In genomic region chr18:61950371-61950770, GRCh38 we compare ENCODE assay signal across 21 cellular contexts. TPM values are rescaled to one million over a fixed set of nuclear protein-coding genes. Genes with fewer than 3 reads are reported as not detected.
A peak's percentile ranks its signal among the peaks of the same experiment; 100 is the strongest.
DNase-seq lines count a peak whose midpoint lies in the region; ATAC-seq and TF ChIP-seq lines count a peak whose summit lies in the region.
"Had no signal": no experiment of that assay in that cellular context is flagged by ENCODE, and none has a peak within 500 bp of the region (broad histone marks: within the 10 kb centered on the region; RNA-seq: fewer than 3 reads in every experiment).

No MANE protein-coding gene starts in this region.

- no peaks in the 10 kb centered on the region for H3K36me3 ChIP-seq in mammary epithelial cell (ENCODE audit: insufficient read depth, low read length)
- no peaks in the 10 kb centered on the region for H3K36me3 ChIP-seq in smooth muscle cell (ENCODE audit: low read depth)
- H3K36me3 ChIP-seq: heart left ventricle had no signal

- H3K27me3 Mint-ChIP-seq in activated naive CD8-positive, alpha-beta T cell treated with anti-CD3 and anti-CD28 coated beads for 36 hours = peaks cover 35% of the 10 kb centered on the region

- no peaks in the 10 kb centered on the region for H3K27me3 ChIP-seq in mammary epithelial cell (ENCODE audit: insufficient read depth, low read length)
- H3K27me3 ChIP-seq in foreskin keratinocyte = no peaks in the 10 kb centered on the region
- H3K27me3 ChIP-seq in smooth muscle cell (ENCODE audit: low read depth) = no peaks in the 10 kb centered on the region
- H3K27me3 ChIP-seq: heart left ventricle had no signal

- 18% methylated on average over 3 of the region's 3 CpGs for WGBS in mammary epithelial cell (ENCODE audit: low coverage, missing lambda C conversion rate)
- WGBS in smooth muscle cell (ENCODE audit: low lambda C conversion rate) = 24% methylated on average over 3 of the region's 3 CpGs

- no peak for ATAC-seq in foreskin keratinocyte
- ATAC-seq: heart left ventricle, T-helper 17 cell had no signal

- POLR2A ChIA-PET in RWPE1 (lab: Yijun Ruan, JAX; ENCODE audit: low non-redundant PET) = no interaction called here

- H3K4me3 Mint-ChIP-seq in activated naive CD8-positive, alpha-beta T cell treated with anti-CD3 and anti-CD28 coated beads for 36 hours = no peak overlapping the region
- H3K4me3 Mint-ChIP-seq: activated naive CD8-positive, alpha-beta T cell treated with anti-CD3 and anti-CD28 coated beads, Interleukin-2, amount 10 ng/mL, durations not matched to agents 7 days and 5 days; central memory CD8-positive, alpha-beta T cell; stimulated activated naive CD8-positive, alpha-beta T cell treated with anti-CD3 and anti-CD28 coated beads, Interleukin-15, Interleukin-2, amounts not matched to agents 100 ng/mL and 50 ng/mL, for 24 hours; T-helper 17 cell had no signal

- in situ Hi-C loops in mammary epithelial cell (cut with MboI; ENCODE audit: low sequenced_read_pairs in 2 of 2) = no loop called here

- H3K9me3 Mint-ChIP-seq in activated naive CD8-positive, alpha-beta T cell treated with anti-CD3 and anti-CD28 coated beads for 36 hours = no peaks in the 10 kb centered on the region
- H3K9me3 Mint-ChIP-seq: activated naive CD8-positive, alpha-beta T cell treated with anti-CD3 and anti-CD28 coated beads, Interleukin-2, amount 10 ng/mL, durations not matched to agents 7 days and 5 days; central memory CD8-positive, alpha-beta T cell; stimulated activated naive CD8-positive, alpha-beta T cell treated with anti-CD3 and anti-CD28 coated beads, Interleukin-15, Interleukin-2, amounts not matched to agents 100 ng/mL and 50 ng/mL, for 24 hours had no signal

- CTCF ChIA-PET in RWPE1 (lab: Yijun Ruan, JAX) = interaction anchor here (1.2 kb wide), 1 partner anchor 10 kb away, joined by 5 read pairs; no protein-coding TSS in a partner anchor
- CTCF ChIA-PET in mammary epithelial cell (lab: Charles Lee; ENCODE audit: low non-redundant PET) = interaction anchor here (0.6 kb wide), 1 partner anchor 36 kb away, joined by 3 read pairs; no protein-coding TSS in a partner anchor

- H4K20me1 ChIP-seq in mammary epithelial cell (ENCODE audit: insufficient read depth, low read length) = no peaks in the 10 kb centered on the region
- H4K20me1 ChIP-seq in smooth muscle cell (ENCODE audit: low read depth) = no peaks in the 10 kb centered on the region

- H3K4me3 ChIP-seq in mammary epithelial cell (replicated peaks in 1 of 3; ENCODE audit: insufficient read depth in 1 of 3, low read depth in 2 of 3, low read length in 3 of 3) (no peak overlapping the region), smooth muscle cell (no peak overlapping the region)
- H3K4me3 ChIP-seq: heart left ventricle, lung had no signal

- DNase-seq in RWPE1 (ENCODE audit: low spot score) (no peak), mammary epithelial cell (no peak), foreskin keratinocyte (no peak), smooth muscle cell (lab: John Stamatoyannopoulos, UW; ENCODE audit: unreplicated experiment) (no peak), NCI-H2227 treated with DMSO at 0.1 percent for 48 hours (lab: John Stamatoyannopoulos, UW) (no peak), kidney tubule cell (ENCODE audit: low spot score) (no peak), NCI-H1105 (lab: John Stamatoyannopoulos, UW) (no peak)
- DNase-seq in activated naive CD8-positive, alpha-beta T cell treated with anti-CD3 and anti-CD28 coated beads for 36 hours = no peak
- DNase-seq: activated CD4-positive, alpha-beta T cell treated with anti-CD3 and anti-CD28 coated beads for 1 hour; activated CD8-positive, alpha-beta memory T cell treated with anti-CD3 and anti-CD28 coated beads for 24 hours; activated effector memory CD4-positive, alpha-beta T cell treated with anti-CD3 and anti-CD28 coated beads, Interleukin-2, amount 50 U/mL, for 16 hours; activated naive CD8-positive, alpha-beta T cell treated with anti-CD3 and anti-CD28 coated beads, Interleukin-2, amount 10 ng/mL, durations not matched to agents 7 days and 5 days; DND-41; heart left ventricle; NCI-H1092 treated with DMSO at 0.1 percent for 48 hours; NCI-H1930; nucleus accumbens; T-helper 17 cell had no signal

- no peaks in the 10 kb centered on the region for H3K9me3 ChIP-seq in mammary epithelial cell (replicated peaks; ENCODE audit: insufficient read depth, low read length)
- no peaks in the 10 kb centered on the region for H3K9me3 ChIP-seq in smooth muscle cell (replicated peaks; ENCODE audit: low read depth)
- H3K9me3 ChIP-seq: heart left ventricle had no signal

- H3K4me1 ChIP-seq in mammary epithelial cell (ENCODE audit: insufficient read depth, low read length) (peaks cover 56% of the 10 kb centered on the region), foreskin keratinocyte (peaks cover 48% of the 10 kb centered on the region), smooth muscle cell (ENCODE audit: low read depth) (peaks cover 64% of the 10 kb centered on the region)

- peak overlapping the region; percentile 70 for H3K4me2 ChIP-seq in mammary epithelial cell (ENCODE audit: insufficient read depth, low read depth, low read length)
- peak overlapping the region; percentile 71 for H3K4me2 ChIP-seq in smooth muscle cell

- H3K79me2 ChIP-seq in mammary epithelial cell (ENCODE audit: insufficient read depth, low read length) (no peaks in the 10 kb centered on the region), smooth muscle cell (ENCODE audit: low read depth) (no peaks in the 10 kb centered on the region)

- intact Hi-C loops in mammary epithelial cell (cut with micrococcal nuclease) = loop anchor here (1.0 to 5.0 kb wide), 2 partner anchors 182 to 344 kb away; no protein-coding TSS in a partner anchor

- peaks cover 39% of the 10 kb centered on the region for H3F3A ChIP-seq in smooth muscle cell (ENCODE audit: low read depth)

- H2AFZ ChIP-seq in mammary epithelial cell (ENCODE audit: low read depth, low read length) = no peak overlapping the region
- peak overlapping the region; percentile 9 for H2AFZ ChIP-seq in smooth muscle cell (ENCODE audit: low read depth)

- H3K27ac ChIP-seq in RWPE1 = peak overlapping the region; percentile 92
- H3K27ac ChIP-seq in mammary epithelial cell (ENCODE audit: insufficient read depth, low read depth, low read length) = peak overlapping the region; percentile 99
- peak overlapping the region; percentile 96 for H3K27ac ChIP-seq in foreskin keratinocyte
- H3K27ac ChIP-seq in smooth muscle cell (ENCODE audit: low read depth) = peak overlapping the region; percentile 98
- H3K27ac ChIP-seq: heart left ventricle had no signal

- H3K9ac ChIP-seq in mammary epithelial cell (ENCODE audit: insufficient read depth, low read length) = peak overlapping the region; percentile 98
- H3K9ac ChIP-seq in smooth muscle cell (ENCODE audit: low read depth) = peak overlapping the region; percentile 83

- TF ChIP-seq CTCF in RWPE1 (conservative IDR thresholded peaks at IDR 0.05; ENCODE audit: low read depth) (no peak), mammary epithelial cell (conservative IDR thresholded peaks at IDR 0.05 in 1 of 2, IDR thresholded peaks at IDR 0.05 in 1 of 2; ENCODE audit: extremely low read depth in 1 of 2, insufficient read depth in 1 of 2, low read depth in 1 of 2, low read length in 2 of 2) (no peak), foreskin keratinocyte (conservative IDR thresholded peaks at IDR 0.05) (no peak), smooth muscle cell (IDR thresholded peaks at IDR 0.05; ENCODE audit: borderline replicate concordance, insufficient read depth, poor library complexity, severe bottlenecking) (no peak)

- no peak overlapping the region for H3K27ac Mint-ChIP-seq in activated naive CD8-positive, alpha-beta T cell treated with anti-CD3 and anti-CD28 coated beads for 36 hours
- H3K27ac Mint-ChIP-seq: activated naive CD8-positive, alpha-beta T cell treated with anti-CD3 and anti-CD28 coated beads, Interleukin-2, amount 10 ng/mL, durations not matched to agents 7 days and 5 days; stimulated activated naive CD8-positive, alpha-beta T cell treated with anti-CD3 and anti-CD28 coated beads, Interleukin-15, Interleukin-2, amounts not matched to agents 100 ng/mL and 50 ng/mL, for 24 hours; T-helper 17 cell had no signal

- BruUV-seq in mammary epithelial cell (replicated peaks; lab: Mats Ljungman, UMichigan) = TSS peak; percentile 91

- H3K4me1 Mint-ChIP-seq in activated naive CD8-positive, alpha-beta T cell treated with anti-CD3 and anti-CD28 coated beads for 36 hours = peaks cover 21% of the 10 kb centered on the region

- dilution Hi-C loops in mammary epithelial cell (cut with HindIII; ENCODE audit: low sequenced_read_pairs) = loop anchor here (5.0 kb wide), 1 partner anchor 42 kb away; no protein-coding TSS in a partner anchor

- no peaks in the 10 kb centered on the region for H3K36me3 Mint-ChIP-seq in activated naive CD8-positive, alpha-beta T cell treated with anti-CD3 and anti-CD28 coated beads for 36 hours
- H3K36me3 Mint-ChIP-seq: activated naive CD8-positive, alpha-beta T cell treated with anti-CD3 and anti-CD28 coated beads, Interleukin-2, amount 10 ng/mL, durations not matched to agents 7 days and 5 days had no signal

RNA-seq across cellular contexts. Expression of gene RNF152, which starts 57.6 kb away (rescaled TPM):
- 10 to 100 TPM; 27.3 to 51.3 TPM for total RNA-seq in mammary epithelial cell
- polyA plus RNA-seq in mammary epithelial cell = 14.0 TPM
- 30.8 TPM for polyA minus RNA-seq in mammary epithelial cell
- total RNA-seq in foreskin keratinocyte = 13.1 and 14.4 TPM in 2 replicates
- polyA plus RNA-seq in foreskin keratinocyte = 2.1 TPM in 2 replicates
- total RNA-seq in smooth muscle cell = 56.6 and 57.3 TPM in 2 replicates
- polyA plus RNA-seq in smooth muscle cell = 9.9 and 10.6 TPM in 2 replicates
- under 1 TPM; 0.10 to 0.42 TPM for total RNA-seq in activated naive CD8-positive, alpha-beta T cell treated with anti-CD3 and anti-CD28 coated beads for 36 hours
